8 cellular contexts compared by ENCODE assay signal in the genomic region with DNA sequence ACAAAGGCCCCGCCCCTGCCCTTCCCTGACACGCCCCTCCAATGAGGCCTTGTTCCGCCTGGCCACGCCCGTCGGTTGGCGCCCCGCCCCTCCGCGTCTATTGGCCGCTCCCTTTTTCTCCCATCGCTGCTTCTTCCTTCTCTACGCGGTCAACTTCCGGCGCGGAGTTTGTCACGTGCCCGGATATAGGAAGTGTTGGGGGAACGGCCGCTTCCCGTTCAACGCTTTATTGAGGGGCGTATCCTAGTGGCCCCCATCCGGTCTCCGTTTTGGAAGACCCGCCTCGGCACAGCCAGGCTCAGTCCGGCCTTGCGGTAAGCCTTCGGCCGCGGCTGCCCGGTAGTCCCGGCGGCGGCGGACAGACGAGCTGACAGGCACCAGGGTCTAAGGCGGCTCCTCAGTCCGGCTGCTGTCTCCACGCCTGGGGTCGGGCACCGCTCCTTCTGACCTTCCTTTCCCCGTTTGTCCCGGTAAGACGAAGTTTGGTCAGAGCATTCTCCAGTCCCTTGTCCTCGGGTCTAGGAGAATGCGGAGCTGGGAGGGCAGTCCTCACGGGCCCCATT. TPM values are rescaled to one million over a fixed set of nuclear protein-coding genes. Genes with fewer than 3 reads are reported as not detected.
A peak's percentile ranks its signal among the peaks of the same experiment; 100 is the strongest.
DNase-seq lines count a peak whose midpoint lies in the region; ATAC-seq, FAIRE-seq and TF ChIP-seq lines count a peak whose summit lies in the region.

A gene with protein sequence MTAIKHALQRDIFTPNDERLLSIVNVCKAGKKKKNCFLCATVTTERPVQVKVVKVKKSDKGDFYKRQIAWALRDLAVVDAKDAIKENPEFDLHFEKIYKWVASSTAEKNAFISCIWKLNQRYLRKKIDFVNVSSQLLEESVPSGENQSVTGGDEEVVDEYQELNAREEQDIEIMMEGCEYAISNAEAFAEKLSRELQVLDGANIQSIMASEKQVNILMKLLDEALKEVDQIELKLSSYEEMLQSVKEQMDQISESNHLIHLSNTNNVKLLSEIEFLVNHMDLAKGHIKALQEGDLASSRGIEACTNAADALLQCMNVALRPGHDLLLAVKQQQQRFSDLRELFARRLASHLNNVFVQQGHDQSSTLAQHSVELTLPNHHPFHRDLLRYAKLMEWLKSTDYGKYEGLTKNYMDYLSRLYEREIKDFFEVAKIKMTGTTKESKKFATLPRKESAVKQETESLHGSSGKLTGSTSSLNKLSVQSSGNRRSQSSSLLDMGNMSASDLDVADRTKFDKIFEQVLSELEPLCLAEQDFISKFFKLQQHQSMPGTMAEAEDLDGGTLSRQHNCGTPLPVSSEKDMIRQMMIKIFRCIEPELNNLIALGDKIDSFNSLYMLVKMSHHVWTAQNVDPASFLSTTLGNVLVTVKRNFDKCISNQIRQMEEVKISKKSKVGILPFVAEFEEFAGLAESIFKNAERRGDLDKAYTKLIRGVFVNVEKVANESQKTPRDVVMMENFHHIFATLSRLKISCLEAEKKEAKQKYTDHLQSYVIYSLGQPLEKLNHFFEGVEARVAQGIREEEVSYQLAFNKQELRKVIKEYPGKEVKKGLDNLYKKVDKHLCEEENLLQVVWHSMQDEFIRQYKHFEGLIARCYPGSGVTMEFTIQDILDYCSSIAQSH (plus strand): TSS at position 165 of the 563 bp plus-strand sequence. CDS start 4,676 bp downstream, outside the sequence.

- H3K27me3 Mint-ChIP-seq in type B pancreatic cell = peaks cover 36% of the 10 kb centered on the region

- peak within 1 kb of the TSS in 4 of 5 donors; percentile 69 to 92 (median 80) for H3K27ac ChIP-seq in adrenal gland
- H3K27ac ChIP-seq in heart left ventricle = peak within 1 kb of the TSS; percentile 64 to 92 (median 87)

- H3K36me3 ChIP-seq in adrenal gland (replicated peaks in 1 of 2) = no peaks in the 10 kb centered on the region
- H3K36me3 ChIP-seq in heart left ventricle = peaks cover 0 to 5% (median 4%) of the 10 kb centered on the region in 9 donors

- no peak within 1 kb of the TSS for H3K27ac Mint-ChIP-seq in type B pancreatic cell

- H3K4me1 Mint-ChIP-seq in type B pancreatic cell (ENCODE audit: unreplicated experiment) = peaks cover 5% of the 10 kb centered on the region

- H3K4me3 ChIP-seq in adrenal gland (peak within 1 kb of the TSS; percentile 13 to 96 (median 88)), heart left ventricle (peak within 1 kb of the TSS; percentile 55 to 98 (median 91))

- 0 to 1% (median 0%) methylated on average over 47 to 50 of the region's 50 CpGs for WGBS in adrenal gland, 4 donors
- WGBS in heart left ventricle, 4 donors = 0 to 1% (median 0%) methylated on average over 41 to 50 of the region's 50 CpGs

- DNase-seq in GM12892 (ENCODE audit: insufficient read length) (peak; percentile 73), NCI-H146 (lab: John Stamatoyannopoulos, UW) (peak; percentile 98), T-helper 1 cell (peak; percentile 92 to 96 (median 95)), adrenal gland (peak; percentile 97 to 99 (median 99)), heart left ventricle (peak; percentile 98 to 99 (median 99)), pons (ENCODE audit: low spot score) (peak; percentile 97), type B pancreatic cell (ENCODE audit: extremely low spot score, unreplicated experiment) (peak; percentile 98)

- H3K9me3 Mint-ChIP-seq in type B pancreatic cell = no peaks in the 10 kb centered on the region

- peak; percentile 97 for ATAC-seq in HG02852 (IDR thresholded peaks at IDR 0.05; ENCODE audit: unreplicated experiment)
- ATAC-seq in heart left ventricle = peak; percentile 100

- H3K27me3 ChIP-seq in adrenal gland (no peaks in the 10 kb centered on the region), heart left ventricle (no peaks in the 10 kb centered on the region)

- H3K9me3 ChIP-seq in adrenal gland (replicated peaks in 1 of 3) (no peaks in the 10 kb centered on the region), heart left ventricle (no peaks in the 10 kb centered on the region)

- peaks cover 3% of the 10 kb centered on the region for H3K36me3 Mint-ChIP-seq in type B pancreatic cell

- H3K4me1 ChIP-seq in adrenal gland (replicated peaks in 1 of 2) = peaks cover 9 to 16% of the 10 kb centered on the region in 2 donors
- peaks cover 3 to 30% (median 18%) of the 10 kb centered on the region in 12 donors for H3K4me1 ChIP-seq in heart left ventricle

- intact Hi-C loops in adrenal gland (cut with DNase I) (no loop called here), heart left ventricle (cut with DNase I) (loop anchor here in 8 of 10 donors (5.0 to 10.0 kb wide), 5 partner anchors 94 to 509 kb away; a partner anchor contains a TSS)

- no peak within 1 kb of the TSS for H3K4me3 Mint-ChIP-seq in type B pancreatic cell

- TF ChIP-seq CTCF in adrenal gland (IDR thresholded peaks at IDR 0.05) = no peak
- TF ChIP-seq CTCF in heart left ventricle (IDR thresholded peaks at IDR 0.05) = no peak
- no peak for TF ChIP-seq CTCF in type B pancreatic cell (conservative IDR thresholded peaks at IDR 0.05)

- TF ChIP-seq POLR2A in GM12892 (IDR thresholded peaks at IDR 0.05; ENCODE audit: low read depth, low read length) (peak; percentile 83), adrenal gland (IDR thresholded peaks at IDR 0.05) (peak; percentile 27 to 55), heart left ventricle (IDR thresholded peaks at IDR 0.05) (peak in 1 of 2 donors; percentile 68)

- FAIRE-seq in GM12892 (lab: Jason Lieb, UNC) = peak; percentile 90

RNA-seq across cellular contexts. Expression of the gene that starts here (rescaled TPM):
- polyA plus RNA-seq in GM12892 (2012; ENCODE audit: missing spikeins) = 19.9 TPM
- total RNA-seq in adrenal gland (10 to 100 TPM; 14.2 to 35.4 (median 29.2) TPM), heart left ventricle (10 to 100 TPM; 15.2 to 27.7 (median 21.4) TPM), type B pancreatic cell (ENCODE audit: low replicate concordance) (25.6 and 29.0 TPM in 2 replicates)
- polyA plus RNA-seq in adrenal gland (10 to 100 TPM; 20.7 to 31.2 (median 22.2) TPM), heart left ventricle (10 to 100 TPM; 11.0 to 21.7 TPM)

Comparison
In these comparisons a context has a peak if more than half of its experiments do, and no peak if none do; other contexts are left out.
1. Peak in every context shown above with its lines: DNase-seq, ATAC-seq, H3K4me3 ChIP-seq and H3K27ac ChIP-seq.
2. intact Hi-C loops: an anchor here in heart left ventricle (5.0 to 10.0 kb wide); none called in adrenal gland.